In the genomic region with DNA sequence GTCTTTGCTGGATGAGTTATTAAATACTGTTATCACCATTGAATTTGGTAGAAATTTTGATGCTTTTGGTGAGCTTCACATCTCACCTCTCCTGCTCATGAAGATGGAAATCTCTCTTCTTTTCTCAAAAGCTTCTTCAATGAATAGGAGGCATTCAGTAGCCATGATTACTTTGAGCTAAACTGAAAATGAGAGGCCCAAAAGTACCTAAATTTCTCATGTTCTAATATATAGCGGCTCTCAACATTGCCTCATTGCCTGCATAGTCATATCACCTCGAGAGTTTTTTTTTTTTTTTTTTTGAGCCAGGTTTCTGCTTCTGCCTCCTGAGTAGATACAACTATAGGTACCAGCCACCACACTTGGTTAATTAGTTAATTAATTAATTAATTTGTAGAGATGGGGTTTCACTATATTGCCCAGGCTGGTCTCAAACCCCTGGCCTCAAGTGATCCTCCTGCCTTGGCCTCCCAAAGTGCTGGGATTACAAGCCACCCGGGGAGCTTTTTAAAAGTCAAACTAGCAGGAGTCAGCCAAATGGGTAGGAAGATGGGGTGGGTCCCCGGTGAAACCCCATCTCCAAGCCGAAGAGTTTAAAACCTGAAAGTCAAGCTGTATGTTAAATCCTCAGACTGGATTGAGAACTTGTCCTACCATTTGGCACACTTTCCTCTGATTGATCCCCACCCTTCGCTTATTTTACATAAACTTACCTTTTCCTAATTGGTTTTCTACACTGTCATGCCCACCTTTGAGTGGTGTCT, we compare ENCODE assay signal across 9 cellular contexts.
DNase-seq lines count a peak whose midpoint lies in the region; ATAC-seq and TF ChIP-seq lines count a peak whose summit lies in the region.
"Had no signal": no experiment of that assay in that cellular context is flagged by ENCODE, and none has a peak within 500 bp of the region (broad histone marks: within the 10 kb centered on the region; RNA-seq: fewer than 3 reads in every experiment).

No MANE protein-coding gene starts in this region.

- H3K36me3 Mint-ChIP-seq in CD4-positive, CD25-positive, alpha-beta regulatory T cell: peaks cover 62% of the 10 kb centered on the region
- H3K36me3 Mint-ChIP-seq in T-helper 2 cell treated with Interferon-gamma antibody and Interleukin-4, amounts not matched to agents 5 μg/mL and 100 μg/mL, for 36 hours (ENCODE audit: low read depth): peaks cover 51% of the 10 kb centered on the region

- peaks cover 23 to 46% (median 39%) of the 10 kb centered on the region in 4 donors for H3K4me1 Mint-ChIP-seq in CD4-positive, CD25-positive, alpha-beta regulatory T cell
- H3K4me1 Mint-ChIP-seq in T-helper 2 cell treated with Interferon-gamma antibody and Interleukin-4, amounts not matched to agents 5 μg/mL and 100 μg/mL, for 36 hours (ENCODE audit: low read depth): peaks cover 36% of the 10 kb centered on the region

- H3K9me3 Mint-ChIP-seq in CD4-positive, CD25-positive, alpha-beta regulatory T cell: no peaks in the 10 kb centered on the region
- H3K9me3 Mint-ChIP-seq in T-helper 2 cell treated with Interferon-gamma antibody and Interleukin-4, amounts not matched to agents 5 μg/mL and 100 μg/mL, for 36 hours: no peaks in the 10 kb centered on the region

- H3K27me3 Mint-ChIP-seq in CD4-positive, CD25-positive, alpha-beta regulatory T cell: no peaks in the 10 kb centered on the region
- no peaks in the 10 kb centered on the region for H3K27me3 Mint-ChIP-seq in T-helper 2 cell treated with Interferon-gamma antibody and Interleukin-4, amounts not matched to agents 5 μg/mL and 100 μg/mL, for 36 hours (ENCODE audit: low read depth)

- no peak for ATAC-seq in CD4-positive, CD25-positive, alpha-beta regulatory T cell (ENCODE audit: low read depth in 2 of 2)
- ATAC-seq in GM19043 (IDR thresholded peaks at IDR 0.05; ENCODE audit: low read depth, unreplicated experiment) (peak; percentile 59), HG02870 (IDR thresholded peaks at IDR 0.05; ENCODE audit: unreplicated experiment) (peak; percentile 65)
- ATAC-seq: gastroesophageal sphincter had no signal

- peak in 1 of 3 donors; percentile 20 for DNase-seq in CD4-positive, CD25-positive, alpha-beta regulatory T cell
- DNase-seq in T-helper 2 cell treated with Interferon-gamma antibody and Interleukin-4, amounts not matched to agents 5 μg/mL and 100 μg/mL, for 36 hours (ENCODE audit: low spot score): no peak
- DNase-seq in SW480 (ENCODE audit: low spot score) (no peak), NCI-H526 (lab: John Stamatoyannopoulos, UW) (no peak), HEK293T (ENCODE audit: extremely low spot score) (no peak), middle frontal gyrus (ENCODE audit: extremely low spot score, low spot score) (no peak)

- H3K9me3 ChIP-seq in CD4-positive, CD25-positive, alpha-beta regulatory T cell (ENCODE audit: control insufficient read depth in 2 of 2, low read length in 2 of 2): no peaks in the 10 kb centered on the region
- H3K9me3 ChIP-seq: gastroesophageal sphincter had no signal

- H3K4me3 Mint-ChIP-seq in CD4-positive, CD25-positive, alpha-beta regulatory T cell: peak overlapping the region in 3 of 4 donors; percentile 26 to 66 (median 46)
- peak overlapping the region; percentile 39 for H3K4me3 Mint-ChIP-seq in T-helper 2 cell treated with Interferon-gamma antibody and Interleukin-4, amounts not matched to agents 5 μg/mL and 100 μg/mL, for 36 hours

- H3K4me3 ChIP-seq in CD4-positive, CD25-positive, alpha-beta regulatory T cell (ENCODE audit: low read depth, low read length): peak overlapping the region; percentile 19
- H3K4me3 ChIP-seq: gastroesophageal sphincter had no signal

- H3K27me3 ChIP-seq in CD4-positive, CD25-positive, alpha-beta regulatory T cell (ENCODE audit: control insufficient read depth, insufficient read depth, low read length): no peaks in the 10 kb centered on the region

- H3K4me1 ChIP-seq in CD4-positive, CD25-positive, alpha-beta regulatory T cell (ENCODE audit: control insufficient read depth, insufficient read depth, low read length, poor library complexity, severe bottlenecking): peaks cover 12% of the 10 kb centered on the region
- H3K4me1 ChIP-seq: gastroesophageal sphincter had no signal

- H3K27ac Mint-ChIP-seq in CD4-positive, CD25-positive, alpha-beta regulatory T cell: peak overlapping the region; percentile 72 to 89 (median 82)
- H3K27ac Mint-ChIP-seq in T-helper 2 cell treated with Interferon-gamma antibody and Interleukin-4, amounts not matched to agents 5 μg/mL and 100 μg/mL, for 36 hours: peak overlapping the region; percentile 89

- no peak overlapping the region for H3K27ac ChIP-seq in CD4-positive, CD25-positive, alpha-beta regulatory T cell (ENCODE audit: insufficient read depth, low read length, poor library complexity, severe bottlenecking)
- H3K27ac ChIP-seq: gastroesophageal sphincter had no signal

- peaks cover 55% of the 10 kb centered on the region for H3K36me3 ChIP-seq in CD4-positive, CD25-positive, alpha-beta regulatory T cell (ENCODE audit: control insufficient read depth, insufficient read depth, low read length)
- H3K36me3 ChIP-seq: gastroesophageal sphincter had no signal

- CTCF ChIA-PET in HEK293T (lab: Yijun Ruan, JAX): no interaction called here

- POLR2A ChIA-PET in HEK293T (lab: Yijun Ruan, JAX): no interaction called here

TF ChIP-seq in HEK293T, 16 proteins besides CTCF, POLR2A, EP300 and RAD21:
- TF ChIP-seq FOXK2 (IDR thresholded peaks at IDR 0.05): no peak
- TF ChIP-seq ZNF384 (IDR thresholded peaks at IDR 0.05): no peak
- TF ChIP-seq TARDBP (IDR thresholded peaks at IDR 0.05): no peak
- TF ChIP-seq LEF1 (IDR thresholded peaks at IDR 0.05; ENCODE audit: borderline replicate concordance): no peak
- no peak for TF ChIP-seq SUZ12 (IDR thresholded peaks at IDR 0.05)
- TF ChIP-seq L3MBTL2 (conservative IDR thresholded peaks at IDR 0.05): no peak
- TF ChIP-seq CTBP1 (IDR thresholded peaks at IDR 0.05; ENCODE audit: borderline replicate concordance): no peak
- TF ChIP-seq FOXM1 (IDR thresholded peaks at IDR 0.05; ENCODE audit: borderline replicate concordance): no peak
- TF ChIP-seq SP1 (IDR thresholded peaks at IDR 0.05): no peak
- no peak for TF ChIP-seq BHLHE40 (IDR thresholded peaks at IDR 0.05; ENCODE audit: borderline replicate concordance)
- TF ChIP-seq ARNT (IDR thresholded peaks at IDR 0.05): no peak
- TF ChIP-seq, protein P1, sequence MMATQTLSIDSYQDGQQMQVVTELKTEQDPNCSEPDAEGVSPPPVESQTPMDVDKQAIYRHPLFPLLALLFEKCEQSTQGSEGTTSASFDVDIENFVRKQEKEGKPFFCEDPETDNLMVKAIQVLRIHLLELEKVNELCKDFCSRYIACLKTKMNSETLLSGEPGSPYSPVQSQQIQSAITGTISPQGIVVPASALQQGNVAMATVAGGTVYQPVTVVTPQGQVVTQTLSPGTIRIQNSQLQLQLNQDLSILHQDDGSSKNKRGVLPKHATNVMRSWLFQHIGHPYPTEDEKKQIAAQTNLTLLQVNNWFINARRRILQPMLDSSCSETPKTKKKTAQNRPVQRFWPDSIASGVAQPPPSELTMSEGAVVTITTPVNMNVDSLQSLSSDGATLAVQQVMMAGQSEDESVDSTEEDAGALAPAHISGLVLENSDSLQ (IDR thresholded peaks at IDR 0.05): no peak
- no peak for TF ChIP-seq ELF4 (IDR thresholded peaks at IDR 0.05)

Comparison
In these comparisons a context has a peak if more than half of its experiments do, and no peak if none do; other contexts are left out.
1. ATAC-seq: peak in GM19043 (single experiment) and HG02870 (single experiment); none in CD4-positive, CD25-positive, alpha-beta regulatory T cell (0 of 2).